8 cellular contexts compared by ENCODE assay signal in the genomic region with DNA sequence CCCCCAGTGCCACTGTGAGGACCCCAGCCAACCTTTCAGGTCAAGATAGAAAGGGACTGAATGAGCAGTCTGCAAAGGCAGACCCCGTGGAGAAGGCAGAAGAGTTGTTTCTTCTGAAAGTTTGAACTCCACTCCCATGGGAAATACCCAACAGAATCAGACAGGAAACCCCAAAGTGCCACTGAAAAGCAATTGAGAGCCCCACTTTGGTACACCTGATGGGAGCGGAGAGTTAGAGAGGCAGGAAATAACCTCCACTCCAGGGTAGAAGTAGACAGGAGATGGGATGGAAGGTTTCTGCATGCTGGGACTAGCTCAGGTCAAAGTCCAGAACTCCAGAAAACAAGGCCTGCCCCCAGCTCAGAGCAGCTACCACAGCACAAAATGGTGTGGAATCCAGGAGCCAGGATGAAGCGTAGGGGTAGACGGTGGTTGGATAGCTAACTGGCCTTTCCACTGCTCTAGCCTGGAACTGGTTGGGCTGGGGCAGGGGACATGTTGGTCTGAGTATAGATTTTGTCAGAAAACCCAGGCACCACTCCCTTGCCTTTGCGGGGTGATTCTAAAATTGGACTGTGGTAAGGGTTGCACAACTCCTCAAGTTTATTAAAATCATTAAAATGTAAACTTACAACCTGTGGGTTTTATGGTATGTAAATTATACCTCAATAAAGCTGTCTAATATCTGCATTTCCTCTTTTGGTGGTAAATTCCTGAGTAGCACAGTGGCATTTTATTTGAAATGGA. TPM values are rescaled to one million over a fixed set of nuclear protein-coding genes. Genes with fewer than 3 reads are reported as not detected.
DNase-seq lines count a peak whose midpoint lies in the region; ATAC-seq, FAIRE-seq and TF ChIP-seq lines count a peak whose summit lies in the region.

No MANE protein-coding gene starts in this region.

- TF ChIP-seq POLR2A in K562 (conservative IDR thresholded peaks at IDR 0.05) (no peak), ovary (IDR thresholded peaks at IDR 0.05) (no peak)

- no peak for ATAC-seq in K562

- no peak for FAIRE-seq in K562 (lab: Jason Lieb, UNC)

- H3K27ac Mint-ChIP-seq in nephron, result peak overlapping the region; percentile 85 to 94 (median 90)

- H3K27ac ChIP-seq in K562 (ENCODE audit: extremely low read depth, low read depth, low read length) (peak overlapping the region; percentile 41; the same call in 2 of the 3 replicates), ovary (peak overlapping the region in 1 of 2 donors; percentile 95)

- no peaks in the 10 kb centered on the region for H3K36me3 Mint-ChIP-seq in nephron (ENCODE audit: low read depth)

- no TSS peak for BruUV-seq in K562 (replicated peaks; lab: Mats Ljungman, UMichigan)

- POLR2A ChIA-PET in K562 (lab: Yijun Ruan, JAX), result interaction anchor here (0.6 to 2.1 kb wide), 5 partner anchors 9 to 137 kb away, joined by 3 to 10 read pairs (median 3); no protein-coding TSS in a partner anchor

- intact Hi-C loops in K562 (cut with micrococcal nuclease), result no loop called here
- intact Hi-C loops in ovary (cut with DNase I), result no loop called here

- in situ Hi-C loops in K562 (cut with MboI), result no loop called here

- peaks cover 15% of the 10 kb centered on the region; the same call in 2 of the 3 replicates for H3K79me2 ChIP-seq in K562 (ENCODE audit: control insufficient read depth, insufficient read depth, low read length)

- H3K4me3 Mint-ChIP-seq in nephron, result peak overlapping the region; percentile 84 to 85 (median 85)

- TF ChIP-seq EP300 in K562 (IDR thresholded peaks at IDR 0.05; ENCODE audit: low read length) (no peak), ovary (IDR thresholded peaks at IDR 0.05) (no peak)

- H3K9ac ChIP-seq in K562 (ENCODE audit: insufficient read depth in 1 of 2, low read depth in 2 of 2, low read length in 2 of 2), result no peak overlapping the region

- H3K36me3 ChIP-seq in K562 (ENCODE audit: control insufficient read depth, insufficient read depth, low read length), result no peaks in the 10 kb centered on the region; the same call in 2 of the 3 replicates
- H3K36me3 ChIP-seq in ovary, result no peaks in the 10 kb centered on the region

- H3K9me3 Mint-ChIP-seq in nephron, result no peaks in the 10 kb centered on the region

- no peaks in the 10 kb centered on the region for H3K9me1 ChIP-seq in K562 (ENCODE audit: control insufficient read depth, insufficient read depth, low read length)

- no peak for TF ChIP-seq RAD21 in K562 (CRISPR knock-in tag; conservative IDR thresholded peaks at IDR 0.05 in 1 of 2, IDR thresholded peaks at IDR 0.05 in 1 of 2)

- H3K4me1 ChIP-seq in K562 (replicated peaks in 1 of 2; ENCODE audit: control insufficient read depth in 2 of 2, insufficient read depth in 2 of 2, low read length in 2 of 2) (peaks cover 15 to 35% of the 10 kb centered on the region in 2 experiments; a peak in 4 of 5 replicates), ovary (ENCODE audit: insufficient read depth) (peaks cover 7% of the 10 kb centered on the region)

- H3K27me3 Mint-ChIP-seq in nephron (ENCODE audit: low read depth), result no peaks in the 10 kb centered on the region

- H3K4me3 ChIP-seq in K562 (no peak overlapping the region), ovary (no peak overlapping the region)

- H3K4me2 ChIP-seq in K562 (ENCODE audit: insufficient read depth, low read length), result no peak overlapping the region

- no peaks in the 10 kb centered on the region for H4K20me1 ChIP-seq in K562 (replicated peaks; ENCODE audit: control insufficient read depth, insufficient read depth, low read length)

- no peak overlapping the region for H2AFZ ChIP-seq in K562 (ENCODE audit: low read depth, low read length)

- H3K4me1 Mint-ChIP-seq in nephron, result peaks cover 18% of the 10 kb centered on the region

- 47% methylated on average over 5 of the region's 5 CpGs for WGBS in K562 (ENCODE audit: insufficient coverage, low coverage, missing lambda C conversion rate)
- 52 to 58% (median 56%) methylated on average over 5 of the region's 5 CpGs for WGBS in ovary, 3 donors

- CTCF ChIA-PET in K562 (lab: Yijun Ruan, JAX; ENCODE audit: low intra/inter-chr PET ratio), result no interaction called here

- H3K9me3 ChIP-seq in K562 (replicated peaks; ENCODE audit: control insufficient read depth, insufficient read depth, low read depth, low read length), result no peaks in the 10 kb centered on the region
- H3K9me3 ChIP-seq in ovary, result no peaks in the 10 kb centered on the region

- H3K27me3 ChIP-seq in K562 (ENCODE audit: control insufficient read depth in 2 of 2, insufficient read depth in 2 of 2, low read length in 2 of 2), result no peaks in the 10 kb centered on the region
- no peaks in the 10 kb centered on the region for H3K27me3 ChIP-seq in ovary

- DNase-seq in ELF-1 (ENCODE audit: low read depth, low spot score) (peak; percentile 42), MV-4-11 (lab: John Stamatoyannopoulos, UW) (peak; percentile 84), K562 (ENCODE audit: extremely low read depth in 1 of 4, low spot score in 3 of 4) (no peak), NCI-H2227 (lab: John Stamatoyannopoulos, UW; ENCODE audit: unreplicated experiment) (no peak), DMS79 (lab: John Stamatoyannopoulos, UW) (no peak), ovary (no peak)
- DNase-seq in effector CD4-positive, alpha-beta T cell, result no peak

- TF ChIP-seq CTCF in K562 (IDR thresholded peaks at IDR 0.05 in 2 of 3, conservative IDR thresholded peaks at IDR 0.05 in 1 of 3; ENCODE audit: insufficient read depth in 2 of 3, low read depth in 1 of 3, low read length in 3 of 3) (no peak), nephron (IDR thresholded peaks at IDR 0.05; ENCODE audit: unreplicated experiment in 3 of 3) (no peak), ovary (IDR thresholded peaks at IDR 0.05) (no peak)

TF ChIP-seq in K562, 482 proteins besides CTCF, POLR2A, EP300 and RAD21:
- TF ChIP-seq SPI1 (IDR thresholded peaks at IDR 0.05; ENCODE audit: borderline replicate concordance, low read depth, low read length), result no peak
- TF ChIP-seq, protein P1, sequence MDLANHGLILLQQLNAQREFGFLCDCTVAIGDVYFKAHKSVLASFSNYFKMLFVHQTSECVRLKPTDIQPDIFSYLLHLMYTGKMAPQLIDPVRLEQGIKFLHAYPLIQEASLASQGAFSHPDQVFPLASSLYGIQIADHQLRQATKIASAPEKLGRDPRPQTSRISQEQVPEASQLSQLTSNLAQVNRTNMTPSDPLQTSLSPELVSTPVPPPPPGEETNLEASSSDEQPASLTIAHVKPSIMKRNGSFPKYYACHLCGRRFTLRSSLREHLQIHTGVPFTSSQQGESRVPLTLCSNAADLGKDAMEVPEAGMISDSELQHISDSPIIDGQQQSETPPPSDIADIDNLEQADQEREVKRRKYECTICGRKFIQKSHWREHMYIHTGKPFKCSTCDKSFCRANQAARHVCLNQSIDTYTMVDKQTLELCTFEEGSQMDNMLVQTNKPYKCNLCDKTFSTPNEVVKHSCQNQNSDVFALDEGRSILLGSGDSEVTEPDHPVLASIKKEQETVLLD (IDR thresholded peaks at IDR 0.05), result no peak
- peak; percentile 47; the same call in 1 of the 2 replicates for TF ChIP-seq CEBPB (tag; IDR thresholded peaks at IDR 0.05)
- TF ChIP-seq ATF7 (IDR thresholded peaks at IDR 0.05), result no peak
- no peak for TF ChIP-seq HMGN3 (IDR thresholded peaks at IDR 0.05; ENCODE audit: borderline replicate concordance, extremely low read depth, insufficient read length, low read depth, low read length)

RNA-seq across cellular contexts. Expression of a gene that starts 1.9 kb away (rescaled TPM):
- 1.8 and 11.3 TPM in 2 replicates for total RNA-seq in K562 (2011; cell fraction: chromatin; rRNA removed; ENCODE audit: low replicate concordance)
- total RNA-seq in K562 (2011; cell fraction: nucleolus; rRNA removed), result 6.7 and 7.5 TPM in 2 replicates
- 4.0 and 6.0 TPM in 2 replicates for total RNA-seq in K562 (2011; cell fraction: nucleoplasm; rRNA removed)
- total RNA-seq in K562 (2014; rRNA removed) (3.2 and 4.1 TPM in 2 replicates), K562 (2014; rRNA removed; fragmentation: Illumina TruSeq; extraction: Trizol) (not detected in 2 replicates), K562 (2015; rRNA removed; fragmentation: Illumina TruSeq; extraction: Trizol) (0.57 and 1.1 TPM in 2 replicates), K562 (2021) (5.4 and 6.8 TPM in 2 replicates), ovary (10 to 100 TPM; 10.9 to 37.7 (median 24.8) TPM)
- polyA plus RNA-seq in K562 (2011; rRNA removed) (1.7 and 2.5 TPM in 2 replicates), K562 (2014; fragmentation: Illumina TruSeq; extraction: Trizol) (1.4 TPM in 1 of 2 replicates, not detected in the other), K562 (2014; fragmentation: Nextera tagmentation; extraction: Ambion mirVana) (under 1 TPM; 0.04 to 0.07 TPM), K562 (2014; rRNA removed) (2.9 and 3.8 TPM in 2 replicates), ovary (10 to 100 TPM in 1 of 2 donors, under 1 TPM in 1; 0.88 to 22.3 TPM)
- 2.9 and 5.1 TPM in 2 replicates for polyA plus RNA-seq in K562 (2011; cell fraction: cytosol; rRNA removed)
- polyA plus RNA-seq in K562 (2011; cell fraction: nucleus; rRNA removed), result 9.6 and 11.4 TPM in 2 replicates
- polyA plus RNA-seq in K562 (2012), result 2.9 and 15.6 TPM in 2 replicates
- polyA minus RNA-seq in K562 (2011; rRNA and poly(A)+ RNA removed), result 0.24 and 0.88 TPM in 2 replicates
- polyA minus RNA-seq in K562 (2011; cell fraction: cytosol; rRNA and poly(A)+ RNA removed), result 1.5 and 2.3 TPM in 2 replicates
- 2.8 and 3.2 TPM in 2 replicates for polyA minus RNA-seq in K562 (2011; cell fraction: nucleus; rRNA and poly(A)+ RNA removed)

RNA-seq across cellular contexts. Expression of a gene that starts 37.4 kb away (rescaled TPM):
- 6.4 and 9.0 TPM in 2 replicates for total RNA-seq in K562 (2011; cell fraction: chromatin; rRNA removed; ENCODE audit: low replicate concordance)
- total RNA-seq in K562 (2011; cell fraction: nucleolus; rRNA removed), result 3.6 and 4.8 TPM in 2 replicates
- 5.1 and 7.9 TPM in 2 replicates for total RNA-seq in K562 (2011; cell fraction: nucleoplasm; rRNA removed)
- total RNA-seq in K562 (2014; rRNA removed) (30.1 and 31.6 TPM in 2 replicates), K562 (2014; rRNA removed; fragmentation: Illumina TruSeq; extraction: Trizol) (37.7 and 45.3 TPM in 2 replicates), K562 (2015; rRNA removed; fragmentation: Illumina TruSeq; extraction: Trizol) (32.8 and 39.0 TPM in 2 replicates), K562 (2021) (26.1 and 29.6 TPM in 2 replicates), ovary (10 to 100 TPM; 13.1 to 36.6 (median 28.5) TPM)
- polyA plus RNA-seq in K562 (2011; rRNA removed) (27.8 and 32.9 TPM in 2 replicates), K562 (2014; fragmentation: Illumina TruSeq; extraction: Trizol) (22.4 and 27.0 TPM in 2 replicates), K562 (2014; fragmentation: Nextera tagmentation; extraction: Ambion mirVana) (10 to 100 TPM; 41.9 to 50.0 TPM), K562 (2014; rRNA removed) (23.4 and 23.5 TPM in 2 replicates), ovary (10 to 100 TPM; 31.7 to 45.3 TPM)
- polyA plus RNA-seq in K562 (2011; cell fraction: cytosol; rRNA removed), result 42.7 and 44.7 TPM in 2 replicates
- polyA plus RNA-seq in K562 (2011; cell fraction: nucleus; rRNA removed), result 5.8 and 6.4 TPM in 2 replicates
- polyA plus RNA-seq in K562 (2012), result 27.8 and 32.1 TPM in 2 replicates
- 18.0 and 19.9 TPM in 2 replicates for polyA minus RNA-seq in K562 (2011; rRNA and poly(A)+ RNA removed)
- 12.8 and 16.4 TPM in 2 replicates for polyA minus RNA-seq in K562 (2011; cell fraction: cytosol; rRNA and poly(A)+ RNA removed)
- 5.4 and 6.1 TPM in 2 replicates for polyA minus RNA-seq in K562 (2011; cell fraction: nucleus; rRNA and poly(A)+ RNA removed)

Comparison
In these comparisons a context has a peak if more than half of its experiments do, and no peak if none do; other contexts are left out.
1. DNase-seq: peak in ELF-1 (single experiment) and MV-4-11 (single experiment); none in K562 (0 of 4), NCI-H2227 (single experiment), DMS79 (single experiment), ovary (0 of 5) and effector CD4-positive, alpha-beta T cell (single experiment).